ENCODE assay signal across 9 cellular contexts in the genomic region with DNA sequence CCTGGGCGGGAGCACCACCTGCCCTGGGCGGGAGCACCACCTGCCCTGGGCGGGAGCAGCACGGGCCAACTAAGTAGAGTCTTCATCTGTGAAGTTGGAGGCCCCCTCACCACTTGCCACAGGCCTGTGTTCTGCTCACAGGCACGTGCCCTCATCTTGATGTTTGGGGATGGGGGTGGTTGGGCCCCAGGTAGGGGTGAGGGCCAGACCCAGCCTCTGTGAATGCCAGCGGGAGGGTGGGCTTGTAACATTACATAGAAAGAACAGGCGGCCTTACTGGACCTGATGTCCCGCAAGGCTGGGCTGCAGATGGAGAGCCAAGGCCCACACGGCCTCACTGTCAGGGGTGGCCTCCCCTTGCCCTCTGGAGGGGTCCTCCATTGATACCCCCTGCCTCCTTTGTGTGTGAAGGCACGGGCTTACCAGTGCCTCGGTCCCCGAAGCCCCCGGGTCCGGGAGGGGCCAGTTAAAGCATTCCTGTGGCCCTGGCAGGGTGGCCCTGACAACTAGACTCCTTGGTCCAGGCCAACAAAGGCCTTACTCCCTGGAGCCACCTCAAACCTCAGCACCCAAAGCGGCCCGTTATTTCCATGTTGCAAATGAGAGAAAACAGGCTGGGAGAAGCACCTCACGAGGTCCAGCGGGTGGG. TPM values are rescaled to one million over a fixed set of nuclear protein-coding genes. Genes with fewer than 3 reads are reported as not detected.
DNase-seq lines count a peak whose midpoint lies in the region; ATAC-seq, FAIRE-seq and TF ChIP-seq lines count a peak whose summit lies in the region.
"Had no signal": no experiment of that assay in that cellular context is flagged by ENCODE, and none has a peak within 500 bp of the region (broad histone marks: within the 10 kb centered on the region; RNA-seq: fewer than 3 reads in every experiment).

No MANE protein-coding gene starts in this region.

- TF ChIP-seq EP300 in K562 (IDR thresholded peaks at IDR 0.05; ENCODE audit: low read length), result no peak

- peak overlapping the region; percentile 76 for H3K4me3 Mint-ChIP-seq in activated naive CD4-positive, alpha-beta T cell treated with anti-CD3 and anti-CD28 coated beads, Interleukin-2, amount 50 U/mL, for 24 hours

- no peaks in the 10 kb centered on the region for H3K36me3 ChIP-seq in K562 (ENCODE audit: control insufficient read depth, insufficient read depth, low read length)
- peaks cover 3% of the 10 kb centered on the region for H3K36me3 ChIP-seq in mesodermal cell (ENCODE audit: control insufficient read depth, insufficient read depth, low read length)

- no peak overlapping the region for H2AFZ ChIP-seq in K562 (ENCODE audit: low read depth, low read length)

- TF ChIP-seq POLR2A in K562 (conservative IDR thresholded peaks at IDR 0.05), result no peak

- H3K4me3 ChIP-seq in K562 (no peak overlapping the region), mesodermal cell (ENCODE audit: extremely low read depth, insufficient read depth, low read length, poor library complexity, severe bottlenecking) (peak overlapping the region; percentile 36)

- H3K27ac ChIP-seq in K562 (ENCODE audit: extremely low read depth, low read depth, low read length), result peak overlapping the region; percentile 30; the same call in 1 of the 3 replicates
- peak overlapping the region; percentile 23 for H3K27ac ChIP-seq in mesodermal cell (ENCODE audit: low read depth, low read length, severe bottlenecking)

- H3K4me1 Mint-ChIP-seq in activated naive CD4-positive, alpha-beta T cell treated with anti-CD3 and anti-CD28 coated beads, Interleukin-2, amount 50 U/mL, for 24 hours, result peaks cover 9% of the 10 kb centered on the region

- no peak for TF ChIP-seq RAD21 in K562 (CRISPR knock-in tag; conservative IDR thresholded peaks at IDR 0.05 in 1 of 2, IDR thresholded peaks at IDR 0.05 in 1 of 2)

- intact Hi-C loops in K562 (cut with micrococcal nuclease), result no loop called here

- POLR2A ChIA-PET in K562 (lab: Yijun Ruan, JAX), result no interaction called here

- H4K20me1 ChIP-seq in K562 (replicated peaks; ENCODE audit: control insufficient read depth, insufficient read depth, low read length), result no peaks in the 10 kb centered on the region

- H3K4me2 ChIP-seq in K562 (ENCODE audit: insufficient read depth, low read length), result no peak overlapping the region

- no peaks in the 10 kb centered on the region for H3K9me3 ChIP-seq in K562 (replicated peaks; ENCODE audit: control insufficient read depth, insufficient read depth, low read depth, low read length)
- H3K9me3 ChIP-seq in mesodermal cell (ENCODE audit: control insufficient read depth, low read length), result no peaks in the 10 kb centered on the region

- no peak for FAIRE-seq in K562 (lab: Jason Lieb, UNC)

- ATAC-seq in activated naive CD4-positive, alpha-beta T cell treated with anti-CD3 and anti-CD28 coated beads, Interleukin-2, amount 50 U/mL, for 72 hours, result no peak
- no peak for ATAC-seq in K562
- no peak for ATAC-seq in GM21526 (IDR thresholded peaks at IDR 0.05; ENCODE audit: low FRiP score, unreplicated experiment)
- no peak for ATAC-seq in GM21723 (IDR thresholded peaks at IDR 0.05; ENCODE audit: unreplicated experiment)
- ATAC-seq in HG03571 (IDR thresholded peaks at IDR 0.05; ENCODE audit: unreplicated experiment), result no peak

- WGBS in K562 (ENCODE audit: insufficient coverage, low coverage, missing lambda C conversion rate), result 72% methylated on average over 14 of the region's 18 CpGs
- WGBS in mesodermal cell (ENCODE audit: insufficient coverage in 2 of 2), 2 experiments, result 77 to 83% methylated on average over 12 to 16 of the region's 18 CpGs

- no peaks in the 10 kb centered on the region; the same call in 2 of the 3 replicates for H3K79me2 ChIP-seq in K562 (ENCODE audit: control insufficient read depth, insufficient read depth, low read length)

- H3K27ac Mint-ChIP-seq in activated naive CD4-positive, alpha-beta T cell treated with anti-CD3 and anti-CD28 coated beads, Interleukin-2, amount 50 U/mL, for 24 hours, result no peak overlapping the region
- H3K27ac Mint-ChIP-seq in activated naive CD4-positive, alpha-beta T cell treated with anti-CD3 and anti-CD28 coated beads, Interleukin-2, amount 50 U/mL, for 72 hours, result no peak overlapping the region

- H3K9me1 ChIP-seq in K562 (ENCODE audit: control insufficient read depth, insufficient read depth, low read length), result no peaks in the 10 kb centered on the region

- CTCF ChIA-PET in K562 (lab: Yijun Ruan, JAX; ENCODE audit: low intra/inter-chr PET ratio), result no interaction called here

- DNase-seq in activated naive CD4-positive, alpha-beta T cell treated with anti-CD3 and anti-CD28 coated beads, Interleukin-2, amount 50 U/mL, for 72 hours (ENCODE audit: low spot score in 2 of 2), result no peak
- no peak for DNase-seq in K562 (ENCODE audit: extremely low read depth in 1 of 4, low spot score in 3 of 4)
- peak; percentile 46 for DNase-seq in ureter (ENCODE audit: low spot score)
- DNase-seq: effector CD8-positive, alpha-beta T cell had no signal

- BruUV-seq in K562 (replicated peaks; lab: Mats Ljungman, UMichigan), result no TSS peak

- H3K27me3 ChIP-seq in K562 (ENCODE audit: control insufficient read depth in 2 of 2, insufficient read depth in 2 of 2, low read length in 2 of 2), result no peaks in the 10 kb centered on the region

- H3K9me3 Mint-ChIP-seq in activated naive CD4-positive, alpha-beta T cell treated with anti-CD3 and anti-CD28 coated beads, Interleukin-2, amount 50 U/mL, for 24 hours, result no peaks in the 10 kb centered on the region
- no peaks in the 10 kb centered on the region for H3K9me3 Mint-ChIP-seq in activated naive CD4-positive, alpha-beta T cell treated with anti-CD3 and anti-CD28 coated beads, Interleukin-2, amount 50 U/mL, for 72 hours

- H3K9ac ChIP-seq in K562 (ENCODE audit: insufficient read depth in 1 of 2, low read depth in 2 of 2, low read length in 2 of 2), result peak overlapping the region in 1 of 2 experiments; percentile 61; a peak in 1 of 4 replicates

- no peak for TF ChIP-seq CTCF in K562 (IDR thresholded peaks at IDR 0.05 in 2 of 3, conservative IDR thresholded peaks at IDR 0.05 in 1 of 3; ENCODE audit: insufficient read depth in 2 of 3, low read depth in 1 of 3, low read length in 3 of 3)

- H3K4me1 ChIP-seq in K562 (replicated peaks in 1 of 2; ENCODE audit: control insufficient read depth in 2 of 2, insufficient read depth in 2 of 2, low read length in 2 of 2) (peaks cover 17 to 75% of the 10 kb centered on the region in 2 experiments), mesodermal cell (ENCODE audit: control insufficient read depth, insufficient read depth, low read length, poor library complexity, severe bottlenecking) (peaks cover 27% of the 10 kb centered on the region)

- in situ Hi-C loops in K562 (cut with MboI), result no loop called here

- H3K27me3 Mint-ChIP-seq in activated naive CD4-positive, alpha-beta T cell treated with anti-CD3 and anti-CD28 coated beads, Interleukin-2, amount 50 U/mL, for 24 hours, result no peaks in the 10 kb centered on the region

- H3K36me3 Mint-ChIP-seq in activated naive CD4-positive, alpha-beta T cell treated with anti-CD3 and anti-CD28 coated beads, Interleukin-2, amount 50 U/mL, for 24 hours, result no peaks in the 10 kb centered on the region
- H3K36me3 Mint-ChIP-seq in activated naive CD4-positive, alpha-beta T cell treated with anti-CD3 and anti-CD28 coated beads, Interleukin-2, amount 50 U/mL, for 72 hours, result peaks cover 0 to 7% of the 10 kb centered on the region in 2 donors

RNA-seq across cellular contexts. Expression of gene SLC16A3, which starts 1.1 kb away (rescaled TPM):
- 100 to 1,000 TPM in 1 of 2 donors, 1 to 10 TPM in 1; 8.6 to 197 TPM for total RNA-seq in activated naive CD4-positive, alpha-beta T cell treated with anti-CD3 and anti-CD28 coated beads, Interleukin-2, amount 50 U/mL, for 72 hours
- 2.9 and 6.6 TPM in 2 replicates for total RNA-seq in K562 (2011; cell fraction: chromatin; rRNA removed; ENCODE audit: low replicate concordance)
- 10.0 and 10.5 TPM in 2 replicates for total RNA-seq in K562 (2011; cell fraction: nucleolus; rRNA removed)
- total RNA-seq in K562 (2011; cell fraction: nucleoplasm; rRNA removed), result 4.4 and 5.7 TPM in 2 replicates
- total RNA-seq in K562 (2014; rRNA removed), result 1.8 and 2.5 TPM in 2 replicates
- 0.11 and 0.13 TPM in 2 replicates for total RNA-seq in K562 (2014; rRNA removed; fragmentation: Illumina TruSeq; extraction: Trizol)
- total RNA-seq in K562 (2015; rRNA removed; fragmentation: Illumina TruSeq; extraction: Trizol), result 1.0 and 1.2 TPM in 2 replicates
- total RNA-seq in K562 (2021), result 2.9 and 5.4 TPM in 2 replicates
- polyA plus RNA-seq in K562 (2011; rRNA removed), result 3.7 and 8.3 TPM in 2 replicates
- polyA plus RNA-seq in K562 (2011; cell fraction: cytosol; rRNA removed), result 9.7 and 12.8 TPM in 2 replicates
- 9.1 and 10.2 TPM in 2 replicates for polyA plus RNA-seq in K562 (2011; cell fraction: nucleus; rRNA removed)
- 4.9 and 9.3 TPM in 2 replicates for polyA plus RNA-seq in K562 (2012)
- 0.58 and 0.78 TPM in 2 replicates for polyA plus RNA-seq in K562 (2014; fragmentation: Illumina TruSeq; extraction: Trizol)
- polyA plus RNA-seq in K562 (2014; fragmentation: Nextera tagmentation; extraction: Ambion mirVana), result not detected
- polyA plus RNA-seq in K562 (2014; rRNA removed), result 0.81 and 1.9 TPM in 2 replicates
- polyA minus RNA-seq in K562 (2011; rRNA and poly(A)+ RNA removed), result 2.9 and 3.7 TPM in 2 replicates
- polyA minus RNA-seq in K562 (2011; cell fraction: cytosol; rRNA and poly(A)+ RNA removed), result 7.0 and 15.5 TPM in 2 replicates
- 4.8 and 6.9 TPM in 2 replicates for polyA minus RNA-seq in K562 (2011; cell fraction: nucleus; rRNA and poly(A)+ RNA removed)
- polyA plus RNA-seq in mesodermal cell (2013, experiment 1 of 2), result 107 TPM
- polyA plus RNA-seq in mesodermal cell (2013, experiment 2 of 2), result 93.4 TPM
- total RNA-seq in ureter, result 44.2 TPM

RNA-seq across cellular contexts. Expression of gene CCDC57, which starts 15.1 kb away (rescaled TPM):
- 10 to 100 TPM; 34.6 to 51.3 TPM for total RNA-seq in activated naive CD4-positive, alpha-beta T cell treated with anti-CD3 and anti-CD28 coated beads, Interleukin-2, amount 50 U/mL, for 72 hours
- total RNA-seq in K562 (2011; cell fraction: chromatin; rRNA removed; ENCODE audit: low replicate concordance), result 238 and 466 TPM in 2 replicates
- 176 and 211 TPM in 2 replicates for total RNA-seq in K562 (2011; cell fraction: nucleolus; rRNA removed)
- 135 and 163 TPM in 2 replicates for total RNA-seq in K562 (2011; cell fraction: nucleoplasm; rRNA removed)
- total RNA-seq in K562 (2014; rRNA removed) (13.6 and 19.0 TPM in 2 replicates), K562 (2014; rRNA removed; fragmentation: Illumina TruSeq; extraction: Trizol) (10.7 TPM in 2 replicates), K562 (2015; rRNA removed; fragmentation: Illumina TruSeq; extraction: Trizol) (17.1 and 18.1 TPM in 2 replicates), K562 (2021) (33.8 and 36.0 TPM in 2 replicates), ureter (108 TPM)
- polyA plus RNA-seq in K562 (2011; rRNA removed) (26.3 and 31.1 TPM in 2 replicates), K562 (2014; fragmentation: Illumina TruSeq; extraction: Trizol) (12.9 and 19.9 TPM in 2 replicates), K562 (2014; fragmentation: Nextera tagmentation; extraction: Ambion mirVana) (1 to 10 TPM in 1 of 2 experiments, under 1 TPM in 1; 0.83 to 1.1 TPM), K562 (2014; rRNA removed) (34.8 and 36.2 TPM in 2 replicates)
- 15.4 and 18.8 TPM in 2 replicates for polyA plus RNA-seq in K562 (2011; cell fraction: cytosol; rRNA removed)
- 146 and 224 TPM in 2 replicates for polyA plus RNA-seq in K562 (2011; cell fraction: nucleus; rRNA removed)
- polyA plus RNA-seq in K562 (2012), result 20.1 and 38.4 TPM in 2 replicates
- 15.9 and 16.8 TPM in 2 replicates for polyA minus RNA-seq in K562 (2011; rRNA and poly(A)+ RNA removed)
- 12.2 and 13.1 TPM in 2 replicates for polyA minus RNA-seq in K562 (2011; cell fraction: cytosol; rRNA and poly(A)+ RNA removed)
- 47.4 and 49.1 TPM in 2 replicates for polyA minus RNA-seq in K562 (2011; cell fraction: nucleus; rRNA and poly(A)+ RNA removed)
- polyA plus RNA-seq in mesodermal cell (2013, experiment 1 of 2), result 28.8 TPM
- 22.8 TPM for polyA plus RNA-seq in mesodermal cell (2013, experiment 2 of 2)

RNA-seq across cellular contexts. Expression of gene CSNK1D, which starts 45.7 kb away (rescaled TPM):
- 100 to 1,000 TPM; 130 to 171 TPM for total RNA-seq in activated naive CD4-positive, alpha-beta T cell treated with anti-CD3 and anti-CD28 coated beads, Interleukin-2, amount 50 U/mL, for 72 hours
- total RNA-seq in K562 (2011; cell fraction: chromatin; rRNA removed; ENCODE audit: low replicate concordance), result 268 and 441 TPM in 2 replicates
- total RNA-seq in K562 (2011; cell fraction: nucleolus; rRNA removed), result 196 and 213 TPM in 2 replicates
- total RNA-seq in K562 (2011; cell fraction: nucleoplasm; rRNA removed), result 179 and 187 TPM in 2 replicates
- total RNA-seq in K562 (2014; rRNA removed) (26.1 and 39.0 TPM in 2 replicates), K562 (2014; rRNA removed; fragmentation: Illumina TruSeq; extraction: Trizol) (35.9 and 41.3 TPM in 2 replicates), K562 (2015; rRNA removed; fragmentation: Illumina TruSeq; extraction: Trizol) (35.7 and 36.6 TPM in 2 replicates), K562 (2021) (95.3 and 114 TPM in 2 replicates), ureter (170 TPM)
- polyA plus RNA-seq in K562 (2011; rRNA removed) (82.8 and 96.8 TPM in 2 replicates), K562 (2014; fragmentation: Illumina TruSeq; extraction: Trizol) (123 and 133 TPM in 2 replicates), K562 (2014; fragmentation: Nextera tagmentation; extraction: Ambion mirVana) (1 to 10 TPM; 6.5 to 7.4 TPM), K562 (2014; rRNA removed) (81.0 and 90.3 TPM in 2 replicates)
- polyA plus RNA-seq in K562 (2011; cell fraction: cytosol; rRNA removed), result 51.5 and 60.4 TPM in 2 replicates
- 306 and 488 TPM in 2 replicates for polyA plus RNA-seq in K562 (2011; cell fraction: nucleus; rRNA removed)
- 102 and 106 TPM in 2 replicates for polyA plus RNA-seq in K562 (2012)
- 56.2 and 74.7 TPM in 2 replicates for polyA minus RNA-seq in K562 (2011; rRNA and poly(A)+ RNA removed)
- 45.7 and 51.3 TPM in 2 replicates for polyA minus RNA-seq in K562 (2011; cell fraction: cytosol; rRNA and poly(A)+ RNA removed)
- 71.1 and 74.9 TPM in 2 replicates for polyA minus RNA-seq in K562 (2011; cell fraction: nucleus; rRNA and poly(A)+ RNA removed)
- 108 TPM for polyA plus RNA-seq in mesodermal cell (2013, experiment 1 of 2)
- polyA plus RNA-seq in mesodermal cell (2013, experiment 2 of 2), result 105 TPM
